20 cellular contexts compared by ENCODE assay signal in the genomic region with DNA sequence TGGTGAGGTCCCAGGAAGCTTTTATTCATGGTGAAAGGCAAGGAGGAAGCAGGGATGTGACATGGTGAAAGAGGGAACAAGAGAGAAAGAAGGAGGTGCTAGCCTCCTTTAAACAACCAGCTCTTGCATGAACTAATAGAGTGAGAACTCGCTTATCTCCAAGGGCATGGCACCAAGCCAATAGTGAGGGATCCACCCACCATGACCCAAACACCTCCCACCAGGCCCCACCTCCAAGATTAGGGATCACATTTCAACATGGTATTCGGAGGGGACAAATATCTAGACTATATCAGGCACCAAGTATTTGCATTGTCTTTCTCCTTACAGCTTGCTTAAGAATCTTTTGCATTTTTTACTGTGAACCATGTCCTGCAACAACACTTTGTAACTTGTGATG.
DNase-seq lines count a peak whose midpoint lies in the region; ATAC-seq and TF ChIP-seq lines count a peak whose summit lies in the region.
"Had no signal": no experiment of that assay in that cellular context is flagged by ENCODE, and none has a peak within 500 bp of the region (broad histone marks: within the 10 kb centered on the region; RNA-seq: fewer than 3 reads in every experiment).

No MANE protein-coding gene starts in this region.

- H3K9me3 Mint-ChIP-seq in CD4-positive, alpha-beta memory T cell = no peaks in the 10 kb centered on the region
- H3K9me3 Mint-ChIP-seq: activated T-helper 2 cell treated with anti-CD3 and anti-CD28 coated beads, Interferon-gamma antibody, Interleukin-2, Interleukin-4, amounts not matched to agents 10 μg/mL and 5 μg/mL and 100 μg/mL, durations not matched to agents 14 hours and 24 hours and 36 hours; HFFc6; natural killer cell had no signal

- no peak overlapping the region for H3K27ac Mint-ChIP-seq in CD4-positive, alpha-beta memory T cell
- H3K27ac Mint-ChIP-seq: activated T-helper 2 cell treated with anti-CD3 and anti-CD28 coated beads, Interferon-gamma antibody, Interleukin-2, Interleukin-4, amounts not matched to agents 10 μg/mL and 5 μg/mL and 100 μg/mL, durations not matched to agents 14 hours and 24 hours and 36 hours; HFFc6; natural killer cell had no signal

- 10 to 21% (median 16%) methylated on average over 2 of the region's 2 CpGs for WGBS in stomach, 5 donors

- CTCF ChIA-PET in CD4-positive, alpha-beta memory T cell (lab: Charles Lee; ENCODE audit: partially characterized antibody) = no interaction called here

- peaks cover 8% of the 10 kb centered on the region in 2 donors for H3K27me3 Mint-ChIP-seq in CD4-positive, alpha-beta memory T cell

- H3K9me3 ChIP-seq in stomach (no peaks in the 10 kb centered on the region), vagina (no peaks in the 10 kb centered on the region)
- H3K9me3 ChIP-seq in CD4-positive, alpha-beta memory T cell (ENCODE audit: control insufficient read depth in 1 of 2, low read length in 2 of 2) = no peaks in the 10 kb centered on the region
- H3K9me3 ChIP-seq: suprapubic skin had no signal

- H3K4me1 Mint-ChIP-seq in CD4-positive, alpha-beta memory T cell = no peaks in the 10 kb centered on the region
- H3K4me1 Mint-ChIP-seq: natural killer cell had no signal

- DNase-seq in NCI-H82 (lab: John Stamatoyannopoulos, UW) = peak; percentile 48
- no peak for DNase-seq in NCI-H82 treated with DMSO at 0.1 percent for 48 hours (lab: John Stamatoyannopoulos, UW; ENCODE audit: unreplicated experiment)
- DNase-seq in NCI-H69 (lab: John Stamatoyannopoulos, UW) = peak; percentile 7
- peak; percentile 5 for DNase-seq in epithelial cell of esophagus (ENCODE audit: low read depth)
- peak; percentile 68 for DNase-seq in stomach
- DNase-seq in CD4-positive, alpha-beta memory T cell = no peak
- DNase-seq in vagina (ENCODE audit: extremely low spot score in 2 of 2) = no peak
- DNase-seq: aorta; COR-L47; dermis blood vessel endothelial cell; HFFc6; left ventricle myocardium superior; natural killer cell; NCI-H2081; stimulated activated CD4-positive, alpha-beta T cell treated with anti-CD3 and anti-CD28 coated beads, Interleukin-1b, Interleukin-23, amount 100 ng/mL, for 48 hours; WERI-Rb-1 had no signal

- H3K4me3 Mint-ChIP-seq in CD4-positive, alpha-beta memory T cell = no peak overlapping the region
- H3K4me3 Mint-ChIP-seq: HFFc6, natural killer cell had no signal

- H3K27ac ChIP-seq in stomach (no peak overlapping the region), vagina (no peak overlapping the region)
- no peak overlapping the region for H3K27ac ChIP-seq in CD4-positive, alpha-beta memory T cell (ENCODE audit: low read depth, low read length)
- H3K27ac ChIP-seq: KMS-11, suprapubic skin, WERI-Rb-1 had no signal

- TF ChIP-seq EP300 in stomach (IDR thresholded peaks at IDR 0.05) = no peak

- POLR2A ChIA-PET in CD4-positive, alpha-beta memory T cell (lab: Charles Lee; ENCODE audit: partially characterized antibody) = no interaction called here

- intact Hi-C loops in stomach (cut with DNase I; ENCODE audit: low total_unique reads) = no loop called here
- intact Hi-C loops in CD4-positive, alpha-beta memory T cell (cut with micrococcal nuclease) = no loop called here
- intact Hi-C loops in vagina (cut with DNase I) = no loop called here

- no peaks in the 10 kb centered on the region for H3K36me3 Mint-ChIP-seq in CD4-positive, alpha-beta memory T cell
- H3K36me3 Mint-ChIP-seq: natural killer cell had no signal

- H3K4me1 ChIP-seq in stomach (peaks cover 0 to 8% (median 3%) of the 10 kb centered on the region in 4 donors), vagina (no peaks in the 10 kb centered on the region)
- no peaks in the 10 kb centered on the region for H3K4me1 ChIP-seq in CD4-positive, alpha-beta memory T cell (ENCODE audit: insufficient read depth, low read length)
- H3K4me1 ChIP-seq: suprapubic skin had no signal

- H3K4me3 ChIP-seq in epithelial cell of esophagus (ENCODE audit: low read length) (no peak overlapping the region), stomach (no peak overlapping the region), vagina (no peak overlapping the region)
- no peak overlapping the region for H3K4me3 ChIP-seq in CD4-positive, alpha-beta memory T cell (ENCODE audit: low read length in 2 of 2)
- H3K4me3 ChIP-seq: suprapubic skin had no signal

- TF ChIP-seq POLR2A in stomach (IDR thresholded peaks at IDR 0.05) (no peak), vagina (IDR thresholded peaks at IDR 0.05) (no peak)

- no peaks in the 10 kb centered on the region for H3K36me3 ChIP-seq in stomach
- H3K36me3 ChIP-seq in CD4-positive, alpha-beta memory T cell (ENCODE audit: insufficient read depth, low read length) = no peaks in the 10 kb centered on the region
- H3K36me3 ChIP-seq in vagina = no peaks in the 10 kb centered on the region
- H3K36me3 ChIP-seq: suprapubic skin, WERI-Rb-1 had no signal

- ATAC-seq in HG03108 (IDR thresholded peaks at IDR 0.05; ENCODE audit: unreplicated experiment) = no peak
- ATAC-seq: left ventricle myocardium superior, natural killer cell had no signal

- H3K27me3 ChIP-seq in stomach (no peaks in the 10 kb centered on the region), vagina (no peaks in the 10 kb centered on the region)
- H3K27me3 ChIP-seq in CD4-positive, alpha-beta memory T cell (ENCODE audit: insufficient read depth, low read length) = no peaks in the 10 kb centered on the region

- TF ChIP-seq CTCF in epithelial cell of esophagus (IDR thresholded peaks at IDR 0.05; ENCODE audit: insufficient read depth, low read depth, low read length, missing control alignments) = no peak
- no peak for TF ChIP-seq CTCF in stomach (IDR thresholded peaks at IDR 0.05)
- no peak for TF ChIP-seq CTCF in vagina (IDR thresholded peaks at IDR 0.05)

Comparison
In these comparisons a context has a peak if more than half of its experiments do, and no peak if none do; other contexts are left out.
1. DNase-seq: peak in NCI-H82 (single experiment), NCI-H69 (single experiment), epithelial cell of esophagus (single experiment) and stomach (single experiment); none in NCI-H82 treated with DMSO at 0.1 percent for 48 hours (single experiment), CD4-positive, alpha-beta memory T cell (0 of 5) and vagina (0 of 2).